ENCODE assay signal across 1 cellular context in the genomic region with DNA sequence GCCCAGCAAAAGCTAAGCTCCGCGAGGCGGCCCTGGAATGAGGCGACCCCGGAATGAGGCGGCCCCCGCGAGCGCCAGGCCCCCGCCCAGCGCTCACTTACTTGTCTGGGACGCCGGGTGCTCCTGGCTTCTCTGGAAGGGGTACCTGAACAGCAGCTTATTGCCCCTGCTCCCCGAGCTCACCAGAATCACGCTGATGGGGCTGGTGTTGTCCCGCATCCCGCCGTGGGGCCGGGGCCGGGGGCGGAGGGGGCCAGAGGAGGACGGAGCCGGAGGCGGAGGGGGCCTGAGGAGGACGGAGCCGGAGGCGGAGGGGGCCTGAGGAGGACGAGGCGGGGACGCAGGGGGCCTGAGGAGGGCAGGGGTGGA.
TF ChIP-seq lines count a peak whose summit lies in the region.

No MANE protein-coding gene starts in this region.

TF ChIP-seq in neural cell, 6 proteins besides CTCF, POLR2A, EP300 and RAD21:
- TF ChIP-seq, protein P1, sequence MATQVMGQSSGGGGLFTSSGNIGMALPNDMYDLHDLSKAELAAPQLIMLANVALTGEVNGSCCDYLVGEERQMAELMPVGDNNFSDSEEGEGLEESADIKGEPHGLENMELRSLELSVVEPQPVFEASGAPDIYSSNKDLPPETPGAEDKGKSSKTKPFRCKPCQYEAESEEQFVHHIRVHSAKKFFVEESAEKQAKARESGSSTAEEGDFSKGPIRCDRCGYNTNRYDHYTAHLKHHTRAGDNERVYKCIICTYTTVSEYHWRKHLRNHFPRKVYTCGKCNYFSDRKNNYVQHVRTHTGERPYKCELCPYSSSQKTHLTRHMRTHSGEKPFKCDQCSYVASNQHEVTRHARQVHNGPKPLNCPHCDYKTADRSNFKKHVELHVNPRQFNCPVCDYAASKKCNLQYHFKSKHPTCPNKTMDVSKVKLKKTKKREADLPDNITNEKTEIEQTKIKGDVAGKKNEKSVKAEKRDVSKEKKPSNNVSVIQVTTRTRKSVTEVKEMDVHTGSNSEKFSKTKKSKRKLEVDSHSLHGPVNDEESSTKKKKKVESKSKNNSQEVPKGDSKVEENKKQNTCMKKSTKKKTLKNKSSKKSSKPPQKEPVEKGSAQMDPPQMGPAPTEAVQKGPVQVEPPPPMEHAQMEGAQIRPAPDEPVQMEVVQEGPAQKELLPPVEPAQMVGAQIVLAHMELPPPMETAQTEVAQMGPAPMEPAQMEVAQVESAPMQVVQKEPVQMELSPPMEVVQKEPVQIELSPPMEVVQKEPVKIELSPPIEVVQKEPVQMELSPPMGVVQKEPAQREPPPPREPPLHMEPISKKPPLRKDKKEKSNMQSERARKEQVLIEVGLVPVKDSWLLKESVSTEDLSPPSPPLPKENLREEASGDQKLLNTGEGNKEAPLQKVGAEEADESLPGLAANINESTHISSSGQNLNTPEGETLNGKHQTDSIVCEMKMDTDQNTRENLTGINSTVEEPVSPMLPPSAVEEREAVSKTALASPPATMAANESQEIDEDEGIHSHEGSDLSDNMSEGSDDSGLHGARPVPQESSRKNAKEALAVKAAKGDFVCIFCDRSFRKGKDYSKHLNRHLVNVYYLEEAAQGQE (IDR thresholded peaks at IDR 0.05; ENCODE audit: borderline replicate concordance): no peak
- no peak for TF ChIP-seq SMC3 (conservative IDR thresholded peaks at IDR 0.05; ENCODE audit: poor library complexity)
- no peak for TF ChIP-seq MXI1 (conservative IDR thresholded peaks at IDR 0.05; ENCODE audit: poor library complexity, severe bottlenecking)
- TF ChIP-seq EZH2 (IDR thresholded peaks at IDR 0.05; ENCODE audit: borderline replicate concordance, insufficient read depth, low read length, poor library complexity, severe bottlenecking): no peak
- no peak for TF ChIP-seq POLR2AphosphoS5 (IDR thresholded peaks at IDR 0.05)
- no peak for TF ChIP-seq TAF1 (IDR thresholded peaks at IDR 0.05; ENCODE audit: low read depth)
